In genomic region chr9:17669206-17669605, GRCh38 we compare ENCODE assay signal across 29 cellular contexts.
DNase-seq lines count a peak whose midpoint lies in the region; ATAC-seq, FAIRE-seq and TF ChIP-seq lines count a peak whose summit lies in the region.
"Had no signal": no experiment of that assay in that cellular context is flagged by ENCODE, and none has a peak within 500 bp of the region (broad histone marks: within the 10 kb centered on the region; RNA-seq: fewer than 3 reads in every experiment).

No MANE protein-coding gene starts in this region.

- no peak overlapping the region for H3K27ac Mint-ChIP-seq in activated T-helper 17 cell treated with anti-CD3 and anti-CD28 coated beads, Interleukin-2, amount 50 U/mL, for 72 hours
- H3K27ac Mint-ChIP-seq: activated CD8-positive, alpha-beta T cell treated with anti-CD3 and anti-CD28 coated beads, Interleukin-2, amount 10 ng/mL, durations not matched to agents 7 days and 5 days; activated naive CD4-positive, alpha-beta T cell treated with anti-CD3 and anti-CD28 coated beads, Interleukin-2, amount 50 U/mL, for 24 hours; H9; stimulated activated naive B cell treated with anti-CD40 and anti-IgM and Interleukin-4, amounts not matched to agents 10 μg/mL and 1 μg/mL and 100 μg/mL, for 72 hours; type B pancreatic cell had no signal

- no peak for TF ChIP-seq CTCF in lower lobe of right lung (IDR thresholded peaks at IDR 0.05)

- no peaks in the 10 kb centered on the region for H3K27me3 Mint-ChIP-seq in activated T-helper 17 cell treated with anti-CD3 and anti-CD28 coated beads, Interleukin-2, amount 50 U/mL, for 72 hours
- H3K27me3 Mint-ChIP-seq: activated naive CD4-positive, alpha-beta T cell treated with anti-CD3 and anti-CD28 coated beads, Interleukin-2, amount 50 U/mL, for 24 hours; stimulated activated naive B cell treated with anti-CD40 and anti-IgM and Interleukin-4, amounts not matched to agents 10 μg/mL and 1 μg/mL and 100 μg/mL, for 72 hours had no signal

- H3K4me3 Mint-ChIP-seq in activated T-helper 17 cell treated with anti-CD3 and anti-CD28 coated beads, Interleukin-2, amount 50 U/mL, for 72 hours, result no peak overlapping the region
- H3K4me3 Mint-ChIP-seq: activated CD8-positive, alpha-beta T cell treated with anti-CD3 and anti-CD28 coated beads, Interleukin-2, amount 10 ng/mL, durations not matched to agents 7 days and 5 days; activated naive CD4-positive, alpha-beta T cell treated with anti-CD3 and anti-CD28 coated beads, Interleukin-2, amount 50 U/mL, for 24 hours; H9; stimulated activated naive B cell treated with anti-CD40 and anti-IgM and Interleukin-4, amounts not matched to agents 10 μg/mL and 1 μg/mL and 100 μg/mL, for 72 hours; type B pancreatic cell had no signal

- H3K4me1 Mint-ChIP-seq in activated T-helper 17 cell treated with anti-CD3 and anti-CD28 coated beads, Interleukin-2, amount 50 U/mL, for 72 hours, result no peaks in the 10 kb centered on the region
- H3K4me1 Mint-ChIP-seq: activated naive CD4-positive, alpha-beta T cell treated with anti-CD3 and anti-CD28 coated beads, Interleukin-2, amount 50 U/mL, for 24 hours; stimulated activated naive B cell treated with anti-CD40 and anti-IgM and Interleukin-4, amounts not matched to agents 10 μg/mL and 1 μg/mL and 100 μg/mL, for 72 hours had no signal

- H3K27ac ChIP-seq in lower lobe of right lung, result no peak overlapping the region
- H3K27ac ChIP-seq: BLaER1, breast epithelium, heart right ventricle, skin epidermis had no signal

- no peaks in the 10 kb centered on the region for H3K36me3 ChIP-seq in lower lobe of right lung
- H3K36me3 ChIP-seq: BLaER1, breast epithelium, heart right ventricle had no signal

- peaks cover 13% of the 10 kb centered on the region for H3K9me3 Mint-ChIP-seq in activated T-helper 17 cell treated with anti-CD3 and anti-CD28 coated beads, Interleukin-2, amount 50 U/mL, for 72 hours
- H3K9me3 Mint-ChIP-seq: H9, type B pancreatic cell had no signal

- intact Hi-C loops in lower lobe of right lung (cut with DNase I), result no loop called here

- H3K4me1 ChIP-seq in lower lobe of right lung, result no peaks in the 10 kb centered on the region
- H3K4me1 ChIP-seq: breast epithelium, heart right ventricle had no signal

- ATAC-seq in GM21360 (IDR thresholded peaks at IDR 0.05; ENCODE audit: unreplicated experiment) (peak; percentile 48), GM21447 (IDR thresholded peaks at IDR 0.05; ENCODE audit: unreplicated experiment) (no peak), lower lobe of right lung (no peak)
- ATAC-seq in activated T-helper 17 cell treated with anti-CD3 and anti-CD28 coated beads, Interleukin-2, amount 50 U/mL, for 72 hours (replicated peaks), result no peak
- ATAC-seq: activated CD8-positive, alpha-beta T cell treated with anti-CD3 and anti-CD28 coated beads, Interleukin-2, amount 10 ng/mL, durations not matched to agents 7 days and 5 days; heart right ventricle; SK-N-SH treated with all-trans-retinoic acid at 6 μM for 48 hours had no signal

- no peaks in the 10 kb centered on the region for H3K9me3 ChIP-seq in lower lobe of right lung
- H3K9me3 ChIP-seq: BLaER1, breast epithelium, heart right ventricle had no signal

- no peak for TF ChIP-seq POLR2A in GM12891 (IDR thresholded peaks at IDR 0.05; ENCODE audit: low read depth, low read length)

- no peak for FAIRE-seq in GM12891 (lab: Jason Lieb, UNC)
- FAIRE-seq: frontal cortex, keratinocyte had no signal

- H3K4me3 ChIP-seq in lower lobe of right lung, result no peak overlapping the region
- H3K4me3 ChIP-seq: BLaER1, breast epithelium, heart right ventricle, skin epidermis had no signal

- DNase-seq in GM12891 (ENCODE audit: insufficient read length, low spot score), result no peak
- peak; percentile 16 for DNase-seq in M059J (ENCODE audit: low read depth)
- DNase-seq in RPMI8226, result peak; percentile 8
- no peak for DNase-seq in NCI-H226
- DNase-seq in lower lobe of right lung, result no peak
- DNase-seq: activated CD8-positive, alpha-beta T cell treated with anti-CD3 and anti-CD28 coated beads, Interleukin-2, amount 10 ng/mL, durations not matched to agents 7 days and 5 days; activated T-cell treated with anti-CD3 and anti-CD28 coated beads for 4 hours; amygdala; DMS53; H9; heart right ventricle; IMR-90; NCI-H1417 treated with DMSO at 0.1 percent for 48 hours; NCI-H2081 treated with DMSO at 0.1 percent for 48 hours; NCI-H446; NCI-H748 treated with DMSO at 0.1 percent for 48 hours; stimulated activated naive B cell treated with anti-CD40 and anti-IgM and Interleukin-4, amounts not matched to agents 10 μg/mL and 1 μg/mL and 100 μg/mL, for 72 hours; substantia nigra had no signal

- no peaks in the 10 kb centered on the region for H3K36me3 Mint-ChIP-seq in activated T-helper 17 cell treated with anti-CD3 and anti-CD28 coated beads, Interleukin-2, amount 50 U/mL, for 72 hours (ENCODE audit: low read depth)
- H3K36me3 Mint-ChIP-seq: activated naive CD4-positive, alpha-beta T cell treated with anti-CD3 and anti-CD28 coated beads, Interleukin-2, amount 50 U/mL, for 24 hours; stimulated activated naive B cell treated with anti-CD40 and anti-IgM and Interleukin-4, amounts not matched to agents 10 μg/mL and 1 μg/mL and 100 μg/mL, for 72 hours; type B pancreatic cell had no signal

- no peaks in the 10 kb centered on the region for H3K27me3 ChIP-seq in lower lobe of right lung (ENCODE audit: low read depth)
- H3K27me3 ChIP-seq: BLaER1, breast epithelium, heart right ventricle had no signal

TF ChIP-seq in GM12891, 5 proteins besides CTCF, POLR2A, EP300 and RAD21:
- no peak for TF ChIP-seq PAX5 (IDR thresholded peaks at IDR 0.05; ENCODE audit: insufficient read depth, low read length, severe bottlenecking)
- TF ChIP-seq TAF1 (IDR thresholded peaks at IDR 0.05; ENCODE audit: low read depth, low read length), result no peak
- TF ChIP-seq SPI1 (IDR thresholded peaks at IDR 0.05; ENCODE audit: low read depth, low read length), result peak; percentile 80
TF ChIP-seq in GM12891: peak in this region for 1.

Comparison
In these comparisons a context has a peak if more than half of its experiments do, and no peak if none do; other contexts are left out.
1. DNase-seq: peak in M059J (single experiment) and RPMI8226 (single experiment); none in GM12891 (single experiment), NCI-H226 (single experiment) and lower lobe of right lung (single experiment).